In the genomic region with DNA sequence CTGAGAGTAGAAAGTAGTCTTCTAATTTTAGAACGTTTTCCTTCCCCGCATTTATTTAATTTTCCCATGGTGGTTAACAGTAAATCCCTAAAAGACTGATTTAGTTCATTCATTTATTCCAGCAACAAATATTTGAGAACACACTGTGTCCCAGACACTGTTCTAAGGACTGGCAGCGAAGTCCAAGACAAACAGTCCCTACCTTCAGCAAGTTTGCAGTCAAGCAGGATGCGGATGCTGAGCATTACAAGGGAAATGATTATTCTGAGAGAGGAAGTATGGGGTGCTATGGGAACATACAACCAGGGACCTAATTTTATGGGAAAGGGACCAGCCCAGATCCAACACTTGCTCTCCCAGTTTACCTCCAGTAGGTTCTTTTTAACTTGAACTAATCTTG, we compare ENCODE assay signal across 21 cellular contexts. TPM values are rescaled to one million over a fixed set of nuclear protein-coding genes. Genes with fewer than 3 reads are reported as not detected.
DNase-seq lines count a peak whose midpoint lies in the region; ATAC-seq, FAIRE-seq and TF ChIP-seq lines count a peak whose summit lies in the region.
"Had no signal": no experiment of that assay in that cellular context is flagged by ENCODE, and none has a peak within 500 bp of the region (broad histone marks: within the 10 kb centered on the region; RNA-seq: fewer than 3 reads in every experiment).

No MANE protein-coding gene starts in this region.

- peaks cover 0 to 17% of the 10 kb centered on the region in 2 donors for H3K4me1 ChIP-seq in breast epithelium

- peak overlapping the region; percentile 97 for H3K27ac Mint-ChIP-seq in activated CD4-positive, alpha-beta T cell treated with anti-CD3 and anti-CD28 coated beads for 36 hours
- peak overlapping the region; percentile 94 to 99 for H3K27ac Mint-ChIP-seq in natural killer cell treated with Interleukin-12 subunit alpha and Interleukin-12 subunit beta and Interleukin-15 and Interleukin-18, amount 100 ng/mL, for 72 hours

- H3K27me3 Mint-ChIP-seq in activated CD4-positive, alpha-beta T cell treated with anti-CD3 and anti-CD28 coated beads for 36 hours: no peaks in the 10 kb centered on the region
- H3K27me3 Mint-ChIP-seq in natural killer cell treated with Interleukin-12 subunit alpha and Interleukin-12 subunit beta and Interleukin-15 and Interleukin-18, amount 100 ng/mL, for 72 hours: no peaks in the 10 kb centered on the region

- H3K4me3 ChIP-seq in HL-60 (replicated peaks; ENCODE audit: insufficient read depth, low read length): no peak overlapping the region
- H3K4me3 ChIP-seq in breast epithelium: no peak overlapping the region

- H3K9me3 Mint-ChIP-seq in activated CD4-positive, alpha-beta T cell treated with anti-CD3 and anti-CD28 coated beads for 36 hours (ENCODE audit: low read depth): no peaks in the 10 kb centered on the region
- no peaks in the 10 kb centered on the region for H3K9me3 Mint-ChIP-seq in natural killer cell treated with Interleukin-12 subunit alpha and Interleukin-12 subunit beta and Interleukin-15 and Interleukin-18, amount 100 ng/mL, for 72 hours

- H3K4me3 Mint-ChIP-seq in activated CD4-positive, alpha-beta T cell treated with anti-CD3 and anti-CD28 coated beads for 36 hours: no peak overlapping the region
- H3K4me3 Mint-ChIP-seq in natural killer cell treated with Interleukin-12 subunit alpha and Interleukin-12 subunit beta and Interleukin-15 and Interleukin-18, amount 100 ng/mL, for 72 hours: peak overlapping the region; percentile 88

- no peaks in the 10 kb centered on the region for H3K27me3 ChIP-seq in HL-60 (ENCODE audit: insufficient read depth, poor library complexity, severe bottlenecking)
- no peaks in the 10 kb centered on the region for H3K27me3 ChIP-seq in breast epithelium

- POLR2A ChIA-PET in activated CD4-positive, alpha-beta T cell treated with anti-CD3 and anti-CD28 coated beads for 36 hours (lab: Charles Lee): interaction anchor here (0.6 to 2.9 kb wide), 2 partner anchors 15 to 17 kb away, joined by 3 to 16 read pairs; no protein-coding TSS in a partner anchor

- ATAC-seq in activated CD4-positive, alpha-beta T cell treated with anti-CD3 and anti-CD28 coated beads for 36 hours: no peak
- ATAC-seq in natural killer cell treated with Interleukin-12 subunit alpha and Interleukin-12 subunit beta and Interleukin-15 and Interleukin-18, amount 100 ng/mL, for 72 hours: no peak

- FAIRE-seq in GM12891 (lab: Jason Lieb, UNC): no peak

- peaks cover 25% of the 10 kb centered on the region for H3K4me1 Mint-ChIP-seq in activated CD4-positive, alpha-beta T cell treated with anti-CD3 and anti-CD28 coated beads for 36 hours
- peaks cover 29 to 34% of the 10 kb centered on the region in 2 donors for H3K4me1 Mint-ChIP-seq in natural killer cell treated with Interleukin-12 subunit alpha and Interleukin-12 subunit beta and Interleukin-15 and Interleukin-18, amount 100 ng/mL, for 72 hours (ENCODE audit: low read depth in 2 of 2)

- intact Hi-C loops in activated CD4-positive, alpha-beta T cell treated with anti-CD3 and anti-CD28 coated beads for 36 hours (cut with DNase I, micrococcal nuclease): loop anchor here in 1 of 2 experiments (10.0 kb wide), 1 partner anchor 1469 kb away; the partner anchor contains the start of gene RCOR3
- intact Hi-C loops in breast epithelium (cut with DNase I; ENCODE audit: low total_unique reads): loop anchor here (10.0 kb wide), 1 partner anchor 1479 kb away; no protein-coding TSS in a partner anchor

- no peaks in the 10 kb centered on the region for H3K9me3 ChIP-seq in breast epithelium

- no peak for DNase-seq in activated CD4-positive, alpha-beta T cell treated with anti-CD3 and anti-CD28 coated beads for 36 hours
- no peak for DNase-seq in activated CD4-positive, alpha-beta T cell treated with anti-CD3 and anti-CD28 coated beads, Interleukin-2, amount 50 U/mL, for 48 hours
- no peak for DNase-seq in HL-60 (ENCODE audit: low read depth in 1 of 2, low spot score in 1 of 2)
- DNase-seq in breast epithelium (ENCODE audit: low spot score in 2 of 2): no peak
- DNase-seq in natural killer cell treated with Interleukin-12 subunit alpha and Interleukin-12 subunit beta and Interleukin-15 and Interleukin-18, amount 100 ng/mL, for 72 hours (ENCODE audit: low spot score): no peak
- no peak for DNase-seq in stimulated activated CD4-positive, alpha-beta T cell treated with anti-CD3 and anti-CD28 coated beads, Interleukin-4, amount 100 ng/mL, for 4 hours
- no peak for DNase-seq in NCI-H1105 (lab: John Stamatoyannopoulos, UW)
- DNase-seq in GM12891 (ENCODE audit: insufficient read length, low spot score): no peak
- DNase-seq: activated effector memory CD4-positive, alpha-beta T cell treated with anti-CD3 and anti-CD28 coated beads, Interleukin-2, amount 50 U/mL, for 16 hours; Calu3; H7; head of caudate nucleus; left colon; NCI-H1694; NCI-H510A; OCI-M1; stimulated activated CD4-positive, alpha-beta T cell treated with anti-CD3 and anti-CD28 coated beads, Interleukin-4, amount 100 ng/mL, for 24 hours; stimulated activated naive CD4-positive, alpha-beta T cell; SW 1271 had no signal

- TF ChIP-seq CTCF in HL-60 (IDR thresholded peaks at IDR 0.05; ENCODE audit: insufficient read depth, low read length): no peak
- TF ChIP-seq CTCF in breast epithelium (IDR thresholded peaks at IDR 0.05): no peak

- H3K27ac ChIP-seq in HL-60 (replicated peaks) (peak overlapping the region; percentile 77), breast epithelium (peak overlapping the region; percentile 83 to 92)

- TF ChIP-seq POLR2A in breast epithelium (IDR thresholded peaks at IDR 0.05): no peak
- TF ChIP-seq POLR2A in GM12891 (IDR thresholded peaks at IDR 0.05; ENCODE audit: low read depth, low read length): no peak

- CTCF ChIA-PET in activated CD4-positive, alpha-beta T cell treated with anti-CD3 and anti-CD28 coated beads for 36 hours (lab: Charles Lee): interaction anchor here (1.0 to 3.5 kb wide), 6 partner anchors 10 to 42 kb away, joined by 3 to 21 read pairs (median 6); partner anchors contain the start of genes TRAF3IP3 and UTP25

- H3K36me3 Mint-ChIP-seq in activated CD4-positive, alpha-beta T cell treated with anti-CD3 and anti-CD28 coated beads for 36 hours (ENCODE audit: low read depth): peaks cover 26% of the 10 kb centered on the region
- H3K36me3 Mint-ChIP-seq in natural killer cell treated with Interleukin-12 subunit alpha and Interleukin-12 subunit beta and Interleukin-15 and Interleukin-18, amount 100 ng/mL, for 72 hours: peaks cover 9% of the 10 kb centered on the region

- H3K36me3 ChIP-seq in breast epithelium: no peaks in the 10 kb centered on the region

TF ChIP-seq in GM12891, 5 proteins besides CTCF, POLR2A, EP300 and RAD21:
- no peak for TF ChIP-seq TAF1 (IDR thresholded peaks at IDR 0.05; ENCODE audit: low read depth, low read length)
- TF ChIP-seq SPI1 (IDR thresholded peaks at IDR 0.05; ENCODE audit: low read depth, low read length): no peak
- TF ChIP-seq POLR2AphosphoS5 (IDR thresholded peaks at IDR 0.05; ENCODE audit: low read depth, low read length): no peak
- no peak for TF ChIP-seq POU2F2 (IDR thresholded peaks at IDR 0.05; ENCODE audit: low read depth, low read length)
- no peak for TF ChIP-seq PAX5 (IDR thresholded peaks at IDR 0.05; ENCODE audit: insufficient read depth, low read length, severe bottlenecking)

RNA-seq across cellular contexts. Expression of gene C1orf74, which starts 1.2 kb away (rescaled TPM):
- 1 to 10 TPM; 3.7 to 4.3 TPM for total RNA-seq in activated CD4-positive, alpha-beta T cell treated with anti-CD3 and anti-CD28 coated beads for 36 hours
- 1 to 10 TPM in 2 of 3 donors, under 1 TPM in 1; 0.64 to 3.1 (median 2.0) TPM for total RNA-seq in breast epithelium
- 1 to 10 TPM; 2.5 to 3.0 TPM for total RNA-seq in natural killer cell treated with Interleukin-12 subunit alpha and Interleukin-12 subunit beta and Interleukin-15 and Interleukin-18, amount 100 ng/mL, for 72 hours
- 1.5 TPM for polyA plus RNA-seq in GM12891 (2012; ENCODE audit: low read depth, missing spikeins)

RNA-seq across cellular contexts. Expression of gene IRF6, which starts 20.4 kb away (rescaled TPM):
- total RNA-seq in activated CD4-positive, alpha-beta T cell treated with anti-CD3 and anti-CD28 coated beads for 36 hours: under 1 TPM; 0.11 to 0.14 TPM
- total RNA-seq in breast epithelium: 10 to 100 TPM in 2 of 3 donors, 1 to 10 TPM in 1; 1.9 to 81.8 (median 42.9) TPM
- 1 to 10 TPM; 1.5 to 8.6 TPM for total RNA-seq in natural killer cell treated with Interleukin-12 subunit alpha and Interleukin-12 subunit beta and Interleukin-15 and Interleukin-18, amount 100 ng/mL, for 72 hours
- polyA plus RNA-seq in GM12891 (2012; ENCODE audit: low read depth, missing spikeins): 1.1 TPM
- total RNA-seq: A172 had no signal

RNA-seq across cellular contexts. Expression of gene TRAF3IP3, which starts 29.7 kb away (rescaled TPM):
- total RNA-seq in activated CD4-positive, alpha-beta T cell treated with anti-CD3 and anti-CD28 coated beads for 36 hours: 100 to 1,000 TPM; 136 to 138 TPM
- 1 to 10 TPM; 3.6 to 4.6 (median 4.4) TPM for total RNA-seq in breast epithelium
- 100 to 1,000 TPM; 157 to 185 TPM for total RNA-seq in natural killer cell treated with Interleukin-12 subunit alpha and Interleukin-12 subunit beta and Interleukin-15 and Interleukin-18, amount 100 ng/mL, for 72 hours
- 72.5 TPM for polyA plus RNA-seq in GM12891 (2012; ENCODE audit: low read depth, missing spikeins)
- total RNA-seq: A172, Calu3, H7, neural crest cell had no signal

RNA-seq across cellular contexts. Expression of gene UTP25, which starts 42.2 kb away (rescaled TPM):
- 10 to 100 TPM in 1 of 2 experiments, 1 to 10 TPM in 1; 9.4 to 10.4 TPM for total RNA-seq in activated CD4-positive, alpha-beta T cell treated with anti-CD3 and anti-CD28 coated beads for 36 hours
- 10 to 100 TPM in 2 of 3 donors, 1 to 10 TPM in 1; 6.4 to 15.5 (median 11.1) TPM for total RNA-seq in breast epithelium
- total RNA-seq in natural killer cell treated with Interleukin-12 subunit alpha and Interleukin-12 subunit beta and Interleukin-15 and Interleukin-18, amount 100 ng/mL, for 72 hours: 10 to 100 TPM in 1 of 2 donors, 1 to 10 TPM in 1; 8.5 to 12.6 TPM
- polyA plus RNA-seq in GM12891 (2012; ENCODE audit: low read depth, missing spikeins): 2.5 TPM

Comparison
In these comparisons a context has a peak if more than half of its experiments do, and no peak if none do; other contexts are left out.
1. RNA of gene TRAF3IP3, which starts 29.7 kb away (total RNA-seq): 157 to 185 TPM in natural killer cell treated with Interleukin-12 subunit alpha and Interleukin-12 subunit beta and Interleukin-15 and Interleukin-18, amount 100 ng/mL, for 72 hours and 136 to 138 TPM in activated CD4-positive, alpha-beta T cell treated with anti-CD3 and anti-CD28 coated beads for 36 hours; 3.6 to 4.6 TPM in breast epithelium; every median in the first group is over 10 times any median in the second.